ENCODE assay signal across 19 cellular contexts in genomic region chr4:185849543-185850185, GRCh38. TPM values are rescaled to one million over a fixed set of nuclear protein-coding genes. Genes with fewer than 3 reads are reported as not detected.
DNase-seq lines count a peak whose midpoint lies in the region; ATAC-seq and TF ChIP-seq lines count a peak whose summit lies in the region.
"Had no signal": no experiment of that assay in that cellular context is flagged by ENCODE, and none has a peak within 500 bp of the region (broad histone marks: within the 10 kb centered on the region; RNA-seq: fewer than 3 reads in every experiment).

No MANE protein-coding gene starts in this region.

- WGBS in esophagus muscularis mucosa: 78% methylated on average over 7 of the region's 7 CpGs
- WGBS in spleen, 5 donors: 76 to 86% (median 83%) methylated on average over 7 of the region's 7 CpGs

- H3K27me3 ChIP-seq in esophagus muscularis mucosa (no peaks in the 10 kb centered on the region), right atrium auricular region (no peaks in the 10 kb centered on the region), spleen (replicated peaks in 1 of 7) (no peaks in the 10 kb centered on the region), H7 (ENCODE audit: control insufficient read depth, insufficient read depth, low read length) (no peaks in the 10 kb centered on the region)
- H3K27me3 ChIP-seq: foreskin keratinocyte had no signal

- H3K4me3 ChIP-seq in esophagus muscularis mucosa: no peak overlapping the region
- H3K4me3 ChIP-seq in right atrium auricular region: no peak overlapping the region
- H3K4me3 ChIP-seq in spleen: no peak overlapping the region
- no peak overlapping the region for H3K4me3 ChIP-seq in H7 (ENCODE audit: insufficient read depth, low read depth, low read length)
- H3K4me3 ChIP-seq: psoas muscle had no signal

- H3K4me1 ChIP-seq in esophagus muscularis mucosa: peaks cover 0 to 11% (median 6%) of the 10 kb centered on the region in 4 donors
- H3K4me1 ChIP-seq in right atrium auricular region: peaks cover 0 to 36% of the 10 kb centered on the region in 2 donors
- H3K4me1 ChIP-seq in spleen: no peaks in the 10 kb centered on the region
- H3K4me1 ChIP-seq: psoas muscle had no signal

- no peaks in the 10 kb centered on the region for H3K36me3 ChIP-seq in esophagus muscularis mucosa
- no peaks in the 10 kb centered on the region for H3K36me3 ChIP-seq in right atrium auricular region
- no peaks in the 10 kb centered on the region for H3K36me3 ChIP-seq in spleen
- no peaks in the 10 kb centered on the region for H3K36me3 ChIP-seq in H7 (replicated peaks; ENCODE audit: control insufficient read depth, insufficient read depth, low read length)

- DNase-seq in GM03348 (ENCODE audit: low spot score) (peak; percentile 50), esophagus muscularis mucosa (ENCODE audit: extremely low spot score) (peak; percentile 26), right atrium auricular region (ENCODE audit: low spot score) (peak; percentile 74), spleen (no peak), H7 (no peak)
- DNase-seq: activated CD4-positive, alpha-beta memory T cell treated with anti-CD3 and anti-CD28 coated beads, Interleukin-2, amount 10 ng/mL, durations not matched to agents 7 days and 5 days; activated naive CD8-positive, alpha-beta T cell treated with anti-CD3 and anti-CD28 coated beads, Interleukin-2, amount 50 U/mL, for 24 hours; activated T-cell treated with anti-CD3 and anti-CD28 coated beads, Interleukin-2, amount 50 U/mL, for 48 hours; effector memory CD4-positive, alpha-beta T cell; foreskin keratinocyte; NCI-H187 treated with DMSO at 0.1 percent for 48 hours; NCI-H510A; psoas muscle; stimulated activated naive CD4-positive, alpha-beta T cell treated with Interleukin-2 at 50 U/mL for 16 hours had no signal

- ATAC-seq in GM18867 (IDR thresholded peaks at IDR 0.05; ENCODE audit: unreplicated experiment): no peak
- ATAC-seq in HG03520 (IDR thresholded peaks at IDR 0.05; ENCODE audit: unreplicated experiment): no peak
- no peak for ATAC-seq in HG02840 (IDR thresholded peaks at IDR 0.05; ENCODE audit: low FRiP score, unreplicated experiment)
- ATAC-seq: activated naive CD8-positive, alpha-beta T cell treated with anti-CD3 and anti-CD28 coated beads, Interleukin-2, amount 50 U/mL, for 24 hours; foreskin keratinocyte; natural killer cell treated with Interleukin-12 subunit alpha and Interleukin-12 subunit beta and Interleukin-15 and Interleukin-18, amount 100 ng/mL, for 72 hours; psoas muscle had no signal

- intact Hi-C loops in esophagus muscularis mucosa (cut with DNase I): loop anchor here (10.0 kb wide), 1 partner anchor 115 kb away; no protein-coding TSS in a partner anchor
- intact Hi-C loops in spleen (cut with DNase I; ENCODE audit: low total_unique reads): no loop called here

- peak overlapping the region in 2 of 4 donors; percentile 6 to 34 for H3K27ac ChIP-seq in esophagus muscularis mucosa (replicated peaks in 1 of 4)
- H3K27ac ChIP-seq in right atrium auricular region: peak overlapping the region; percentile 72 to 89
- peak overlapping the region in 5 of 8 donors; percentile 6 to 48 (median 31) for H3K27ac ChIP-seq in spleen
- H3K27ac ChIP-seq: foreskin keratinocyte, psoas muscle had no signal

- no peak for TF ChIP-seq POLR2A in esophagus muscularis mucosa (IDR thresholded peaks at IDR 0.05; ENCODE audit: low read depth)
- TF ChIP-seq POLR2A in spleen (IDR thresholded peaks at IDR 0.05): no peak

- H3K9me3 ChIP-seq in esophagus muscularis mucosa (no peaks in the 10 kb centered on the region), right atrium auricular region (no peaks in the 10 kb centered on the region), spleen (peaks cover 0 to 10% (median 0%) of the 10 kb centered on the region in 8 donors)

- no peak for TF ChIP-seq CTCF in esophagus muscularis mucosa (IDR thresholded peaks at IDR 0.05)
- no peak for TF ChIP-seq CTCF in right atrium auricular region (IDR thresholded peaks at IDR 0.05)
- TF ChIP-seq CTCF in spleen (IDR thresholded peaks at IDR 0.05 in 8 of 11, conservative IDR thresholded peaks at IDR 0.05 in 3 of 11): no peak

- TF ChIP-seq EP300 in esophagus muscularis mucosa (IDR thresholded peaks at IDR 0.05): no peak

RNA-seq across cellular contexts. Expression of gene SORBS2, which starts 37.7 kb away (rescaled TPM):
- total RNA-seq in esophagus muscularis mucosa (1,000 to 10,000 TPM in 3 of 4 donors, 100 to 1,000 TPM in 1; 821 to 1,626 (median 1,353) TPM), right atrium auricular region (100 to 1,000 TPM; 530 to 741 TPM), spleen (100 to 1,000 TPM in 3 of 7 donors, 10 to 100 TPM in 4; 69.4 to 128 (median 90.4) TPM)
- polyA plus RNA-seq in spleen: 10 to 100 TPM in 2 of 3 donors, 1 to 10 TPM in 1; 5.9 to 22.0 (median 10.8) TPM
- 6.8 and 7.3 TPM in 2 replicates for total RNA-seq in H7 (2014; rRNA removed; shearing (Covaris generic))
- total RNA-seq: activated CD4-positive, alpha-beta memory T cell treated with anti-CD3 and anti-CD28 coated beads, Interleukin-2, amount 10 ng/mL, durations not matched to agents 7 days and 5 days; natural killer cell treated with Interleukin-12 subunit alpha and Interleukin-12 subunit beta and Interleukin-15 and Interleukin-18, amount 100 ng/mL, for 72 hours had no signal
- polyA plus RNA-seq: AG04450 had no signal

Comparison
In these comparisons a context has a peak if more than half of its experiments do, and no peak if none do; other contexts are left out.
1. DNase-seq: peak in GM03348 (single experiment), esophagus muscularis mucosa (single experiment) and right atrium auricular region (single experiment); none in spleen (single experiment) and H7 (single experiment).